Comparison of ENCODE assay signal across 8 cellular contexts in the genomic region with DNA sequence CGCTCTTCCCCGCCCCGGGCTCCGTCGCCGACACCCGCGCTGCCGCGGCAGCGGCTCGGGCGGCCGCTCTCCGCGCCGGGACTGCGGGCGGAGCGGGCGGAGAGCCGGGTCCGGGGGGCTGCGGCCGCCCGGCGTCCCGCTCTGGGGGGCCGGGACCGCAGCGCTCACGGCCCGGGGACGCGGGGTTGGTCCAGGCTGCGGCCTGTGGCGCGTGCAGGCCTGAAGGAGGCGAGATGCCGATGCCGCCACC. TPM values are rescaled to one million over a fixed set of nuclear protein-coding genes. Genes with fewer than 3 reads are reported as not detected.
DNase-seq lines count a peak whose midpoint lies in the region; ATAC-seq and TF ChIP-seq lines count a peak whose summit lies in the region.

No MANE protein-coding gene starts in this region.

- POLR2A ChIA-PET in Caco-2 (lab: Charles Lee) (interaction anchor here (1.3 kb wide), 1 partner anchor 165 kb away, joined by 12 read pairs; a partner anchor contains a TSS), PC-3 (lab: Charles Lee; ENCODE audit: unreplicated experiment) (no interaction called here)

- H2BK5ac ChIP-seq in trophoblast cell (ENCODE audit: low read depth, low read length, poor library complexity), result peak overlapping the region; percentile 82

- H3K4me3 Mint-ChIP-seq in Caco-2 (ENCODE audit: unreplicated experiment), result no peak overlapping the region

- no peak overlapping the region for H2AFZ ChIP-seq in PC-3 (ENCODE audit: low read length)
- peak overlapping the region; percentile 99 for H2AFZ ChIP-seq in trophoblast cell (ENCODE audit: insufficient read depth, low read length, poor library complexity)

- no TSS peak for BruUV-seq in Caco-2 (replicated peaks; lab: Mats Ljungman, UMichigan)
- no TSS peak for BruUV-seq in PC-3 (replicated peaks; lab: Mats Ljungman, UMichigan)

- H3K23ac ChIP-seq in trophoblast cell (ENCODE audit: low read length), result no peak overlapping the region

- CTCF ChIA-PET in Caco-2 (lab: Charles Lee) (interaction anchor here (1.4 to 1.9 kb wide), 2 partner anchors 156 kb away, joined by 7 to 9 read pairs; no protein-coding TSS in a partner anchor), PC-3 (lab: Charles Lee) (interaction anchor here (0.5 to 0.9 kb wide), 2 partner anchors 65 to 155 kb away, joined by 3 to 11 read pairs; no protein-coding TSS in a partner anchor)

- peaks cover 8% of the 10 kb centered on the region for H3K36me3 Mint-ChIP-seq in Caco-2 (ENCODE audit: insufficient read depth, unreplicated experiment)

- TF ChIP-seq CTCF in Caco-2 (IDR thresholded peaks at IDR 0.05; ENCODE audit: insufficient read depth in 1 of 2, low read depth in 1 of 2, low read length in 1 of 2, severe bottlenecking in 1 of 2, unreplicated experiment in 1 of 2) (no peak), PC-3 (conservative IDR thresholded peaks at IDR 0.05; ENCODE audit: low read depth, low read length) (no peak), fibroblast of mammary gland (conservative IDR thresholded peaks at IDR 0.05; ENCODE audit: control insufficient read depth, insufficient read depth, low read depth, low read length) (no peak)

- WGBS in trophoblast cell (ENCODE audit: extremely low coverage, insufficient coverage, insufficient read length), result no CpG with 5 or more reads among the region's 41 CpGs

- H3K9me3 ChIP-seq in Caco-2 (no peaks in the 10 kb centered on the region), PC-3 (ENCODE audit: low read length) (no peaks in the 10 kb centered on the region), trophoblast cell (ENCODE audit: insufficient read depth, low read depth, low read length) (no peaks in the 10 kb centered on the region)

- no peaks in the 10 kb centered on the region for H3F3A ChIP-seq in PC-3 (ENCODE audit: low read length, unreplicated experiment)

- H4K8ac ChIP-seq in trophoblast cell (ENCODE audit: low read depth, low read length), result peak overlapping the region; percentile 97

- H2BK12ac ChIP-seq in trophoblast cell (ENCODE audit: low read length), result no peak overlapping the region

- H4K20me1 ChIP-seq in PC-3 (ENCODE audit: low read length), result peaks cover 10% of the 10 kb centered on the region

- H3K27ac ChIP-seq in PC-3 (ENCODE audit: low read length), result peak overlapping the region; percentile 59; the same call in 1 of the 2 replicates
- H3K27ac ChIP-seq in trophoblast cell (ENCODE audit: low read depth, low read length), result peak overlapping the region; percentile 95

- H3K36me3 ChIP-seq in Caco-2 (ENCODE audit: control insufficient read depth, insufficient read depth, low read length) (no peaks in the 10 kb centered on the region), PC-3 (ENCODE audit: low read depth, low read length) (no peaks in the 10 kb centered on the region), trophoblast cell (ENCODE audit: control insufficient read depth in 1 of 2, insufficient read depth in 2 of 2, low read length in 2 of 2) (peaks cover 0 to 2% of the 10 kb centered on the region in 2 experiments)

- H3K18ac ChIP-seq in trophoblast cell (ENCODE audit: low read length), result peak overlapping the region; percentile 97

- H3K27me3 Mint-ChIP-seq in Caco-2 (ENCODE audit: insufficient read depth, unreplicated experiment), result no peaks in the 10 kb centered on the region

- H3K4me1 Mint-ChIP-seq in Caco-2 (ENCODE audit: low read depth, unreplicated experiment), result no peaks in the 10 kb centered on the region

- H3K79me1 ChIP-seq in trophoblast cell (ENCODE audit: low read length), result peaks cover 16% of the 10 kb centered on the region

- H3K27me3 ChIP-seq in Caco-2 (replicated peaks; ENCODE audit: control insufficient read depth, insufficient read depth, low read length), result no peaks in the 10 kb centered on the region
- no peaks in the 10 kb centered on the region for H3K27me3 ChIP-seq in PC-3 (ENCODE audit: low read length)
- no peaks in the 10 kb centered on the region for H3K27me3 ChIP-seq in trophoblast cell (ENCODE audit: insufficient read depth, low read length)

- DNase-seq in Caco-2 (no peak), PC-3 (peak; percentile 15), fibroblast of mammary gland (ENCODE audit: low read depth) (no peak), trophoblast cell (peak in 1 of 2 donors; percentile 29), OCI-M2 (lab: John Stamatoyannopoulos, UW; ENCODE audit: unreplicated experiment) (no peak), COLO668 (lab: John Stamatoyannopoulos, UW; ENCODE audit: unreplicated experiment) (no peak), RPMI8226 (no peak), NOMO-1 treated with DMSO at 0.1 percent for 48 hours (lab: John Stamatoyannopoulos, UW; ENCODE audit: unreplicated experiment) (no peak)

- H3K4me3 ChIP-seq in Caco-2 (ENCODE audit: low read depth, low read length), result peak overlapping the region; percentile 58
- peak overlapping the region; percentile 93 for H3K4me3 ChIP-seq in PC-3 (ENCODE audit: low read length)
- H3K4me3 ChIP-seq in fibroblast of mammary gland (ENCODE audit: control insufficient read depth, low read depth, low read length), result peak overlapping the region; percentile 64
- peak overlapping the region; percentile 97 for H3K4me3 ChIP-seq in trophoblast cell (ENCODE audit: low read depth, low read length)

- H3K9ac ChIP-seq in PC-3 (ENCODE audit: low read length) (peak overlapping the region; percentile 78; the same call in 1 of the 2 replicates), trophoblast cell (ENCODE audit: low read length) (peak overlapping the region; percentile 54)

- H2BK120ac ChIP-seq in trophoblast cell (ENCODE audit: insufficient read depth, low read length, poor library complexity), result peak overlapping the region; percentile 74

- H3K9me2 ChIP-seq in PC-3 (replicated peaks; ENCODE audit: low read length), result no peaks in the 10 kb centered on the region

- H3K4ac ChIP-seq in trophoblast cell (ENCODE audit: low read depth, low read length), result peak overlapping the region; percentile 86

- H3K4me1 ChIP-seq in Caco-2, result peaks cover 12% of the 10 kb centered on the region
- H3K4me1 ChIP-seq in PC-3 (ENCODE audit: insufficient read depth, low read length), result peaks cover 26% of the 10 kb centered on the region
- H3K4me1 ChIP-seq in trophoblast cell (ENCODE audit: control insufficient read depth in 1 of 2, insufficient read depth in 2 of 2, low read length in 2 of 2), result peaks cover 2 to 4% of the 10 kb centered on the region in 2 experiments

- H3K27ac Mint-ChIP-seq in Caco-2 (ENCODE audit: unreplicated experiment), result no peak overlapping the region

- no peak; the same call in 1 of the 2 replicates for ATAC-seq in PC-3

- H2AK5ac ChIP-seq in trophoblast cell (ENCODE audit: low read length), result no peak overlapping the region

- H3K4me2 ChIP-seq in PC-3 (ENCODE audit: low read length), result peak overlapping the region; percentile 99
- H3K4me2 ChIP-seq in trophoblast cell (ENCODE audit: low read length), result peak overlapping the region; percentile 82

- H3K79me2 ChIP-seq in PC-3 (ENCODE audit: low read length) (peaks cover 52% of the 10 kb centered on the region), trophoblast cell (ENCODE audit: control insufficient read depth, insufficient read depth, low read length, poor library complexity) (peaks cover 18% of the 10 kb centered on the region)

- peak overlapping the region; percentile 86 for H4K91ac ChIP-seq in trophoblast cell (ENCODE audit: low read depth, low read length)

- H3K14ac ChIP-seq in trophoblast cell (ENCODE audit: low read length), result peak overlapping the region; percentile 93

- H4K12ac ChIP-seq in trophoblast cell (ENCODE audit: low read depth, low read length), result peak overlapping the region; percentile 94

- no peaks in the 10 kb centered on the region for H3K9me3 Mint-ChIP-seq in Caco-2 (ENCODE audit: unreplicated experiment)

- intact Hi-C loops in Caco-2 (cut with micrococcal nuclease; ENCODE audit: unreplicated experiment) (loop anchor here (2.0 kb wide), 1 partner anchor 48 kb away; no protein-coding TSS in a partner anchor), PC-3 (cut with micrococcal nuclease) (no loop called here)

RNA-seq across cellular contexts. Expression of a gene that starts 0.5 kb away (rescaled TPM):
- total RNA-seq in Caco-2 (2022) (16.8 and 17.4 TPM in 2 replicates), PC-3 (2014; rRNA removed) (13.8 and 16.3 TPM in 2 replicates)
- polyA plus RNA-seq in trophoblast cell (2013), result 21.4 and 21.7 TPM in 2 replicates
